Comparison of ENCODE assay signal across 23 cellular contexts in the genomic region with DNA sequence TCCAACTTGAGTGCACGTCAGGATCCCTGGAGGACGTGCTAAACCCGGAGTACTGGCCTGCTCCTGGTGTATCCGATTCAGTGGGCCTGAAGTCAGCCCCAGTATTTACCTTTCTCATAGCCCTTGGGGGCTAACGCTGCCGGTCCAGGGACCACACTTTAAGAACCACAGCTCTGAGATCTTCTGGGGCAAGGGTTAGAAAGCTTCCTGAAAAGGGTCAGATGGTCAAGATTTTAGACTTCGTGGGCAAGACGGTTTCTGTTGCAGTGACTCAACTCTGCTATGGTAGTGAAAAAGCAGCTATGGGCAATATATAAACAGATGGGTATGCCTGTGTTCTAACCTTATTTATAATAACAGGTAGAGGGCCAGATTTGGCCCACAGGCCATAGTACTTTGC.
"Had no signal": no experiment of that assay in that cellular context is flagged by ENCODE, and none has a peak within 500 bp of the region (broad histone marks: within the 10 kb centered on the region; RNA-seq: fewer than 3 reads in every experiment).

No MANE protein-coding gene starts in this region.

- H3K9me3 ChIP-seq: SK-N-SH had no signal

- H3K9me2 ChIP-seq: SK-N-SH had no signal

- DNase-seq: KBM-7; MV-4-11; NCI-H1048; NCI-H1105; NCI-H1417; NCI-H1436 treated with DMSO at 0.1 percent for 48 hours; NCI-H1694; NCI-H187 treated with DMSO at 0.1 percent for 48 hours; NCI-H2029 treated with DMSO at 0.1 percent for 48 hours; NCI-H2171 treated with DMSO at 0.1 percent for 48 hours; NCI-H345; NCI-H446 treated with DMSO at 0.1 percent for 48 hours; NCI-H510A treated with DMSO at 0.1 percent for 48 hours; NCI-H526; NCI-H82; NK-92 treated with Interleukin-12 subunit alpha and Interleukin-12 subunit beta, amount 100 ng/mL, for 24 hours; PC-3; SHP77; SK-N-SH had no signal

- FAIRE-seq: HTR-8/SVneo had no signal

- H3K27ac ChIP-seq: HL-60, RWPE1 had no signal

- H3K9ac ChIP-seq: SK-N-SH had no signal

- H3K4me2 ChIP-seq: SK-N-SH had no signal

- ATAC-seq: Panc1, PC-3 had no signal
